In genomic region chr20:48126227-48126740, GRCh38 we compare ENCODE assay signal across 1 cellular context.
TF ChIP-seq lines count a peak whose summit lies in the region.

No MANE protein-coding gene starts in this region.

TF ChIP-seq in HepG2, 621 proteins besides CTCF, POLR2A, EP300 and RAD21 (continued from another document and continues in another):
- TF ChIP-seq, protein P1, sequence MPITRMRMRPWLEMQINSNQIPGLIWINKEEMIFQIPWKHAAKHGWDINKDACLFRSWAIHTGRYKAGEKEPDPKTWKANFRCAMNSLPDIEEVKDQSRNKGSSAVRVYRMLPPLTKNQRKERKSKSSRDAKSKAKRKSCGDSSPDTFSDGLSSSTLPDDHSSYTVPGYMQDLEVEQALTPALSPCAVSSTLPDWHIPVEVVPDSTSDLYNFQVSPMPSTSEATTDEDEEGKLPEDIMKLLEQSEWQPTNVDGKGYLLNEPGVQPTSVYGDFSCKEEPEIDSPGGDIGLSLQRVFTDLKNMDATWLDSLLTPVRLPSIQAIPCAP (CRISPR knock-in tag; IDR thresholded peaks at IDR 0.05; ENCODE audit: low read depth) = no peak
- no peak for TF ChIP-seq ZKSCAN5 (CRISPR knock-in tag; IDR thresholded peaks at IDR 0.05)
- TF ChIP-seq ZNF280B (CRISPR knock-in tag; IDR thresholded peaks at IDR 0.05; ENCODE audit: borderline replicate concordance) = no peak
- peak; percentile 46; the same call in 1 of the 2 replicates for TF ChIP-seq ZNF501 (CRISPR knock-in tag; IDR thresholded peaks at IDR 0.05)
- TF ChIP-seq ZSCAN25 (CRISPR knock-in tag; IDR thresholded peaks at IDR 0.05) = no peak
- no peak for TF ChIP-seq SMAD3 (CRISPR knock-in tag; IDR thresholded peaks at IDR 0.05)
- no peak for TF ChIP-seq ZNF773 (CRISPR knock-in tag; IDR thresholded peaks at IDR 0.05; ENCODE audit: borderline replicate concordance)
- TF ChIP-seq KMT2A (CRISPR knock-in tag; IDR thresholded peaks at IDR 0.05) = no peak
- TF ChIP-seq, protein P2, sequence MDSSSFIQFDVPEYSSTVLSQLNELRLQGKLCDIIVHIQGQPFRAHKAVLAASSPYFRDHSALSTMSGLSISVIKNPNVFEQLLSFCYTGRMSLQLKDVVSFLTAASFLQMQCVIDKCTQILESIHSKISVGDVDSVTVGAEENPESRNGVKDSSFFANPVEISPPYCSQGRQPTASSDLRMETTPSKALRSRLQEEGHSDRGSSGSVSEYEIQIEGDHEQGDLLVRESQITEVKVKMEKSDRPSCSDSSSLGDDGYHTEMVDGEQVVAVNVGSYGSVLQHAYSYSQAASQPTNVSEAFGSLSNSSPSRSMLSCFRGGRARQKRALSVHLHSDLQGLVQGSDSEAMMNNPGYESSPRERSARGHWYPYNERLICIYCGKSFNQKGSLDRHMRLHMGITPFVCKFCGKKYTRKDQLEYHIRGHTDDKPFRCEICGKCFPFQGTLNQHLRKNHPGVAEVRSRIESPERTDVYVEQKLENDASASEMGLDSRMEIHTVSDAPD (CRISPR knock-in tag; IDR thresholded peaks at IDR 0.05) = no peak
- TF ChIP-seq MTA1 (CRISPR knock-in tag; IDR thresholded peaks at IDR 0.05; ENCODE audit: borderline replicate concordance) = peak; percentile 75
- TF ChIP-seq MED8 (CRISPR knock-in tag; IDR thresholded peaks at IDR 0.05; ENCODE audit: insufficient replicate concordance) = no peak
- TF ChIP-seq THAP8 (CRISPR knock-in tag; IDR thresholded peaks at IDR 0.05; ENCODE audit: borderline replicate concordance) = no peak
- no peak for TF ChIP-seq ZNF703 (CRISPR knock-in tag; IDR thresholded peaks at IDR 0.05; ENCODE audit: borderline replicate concordance)
- TF ChIP-seq, protein P3, sequence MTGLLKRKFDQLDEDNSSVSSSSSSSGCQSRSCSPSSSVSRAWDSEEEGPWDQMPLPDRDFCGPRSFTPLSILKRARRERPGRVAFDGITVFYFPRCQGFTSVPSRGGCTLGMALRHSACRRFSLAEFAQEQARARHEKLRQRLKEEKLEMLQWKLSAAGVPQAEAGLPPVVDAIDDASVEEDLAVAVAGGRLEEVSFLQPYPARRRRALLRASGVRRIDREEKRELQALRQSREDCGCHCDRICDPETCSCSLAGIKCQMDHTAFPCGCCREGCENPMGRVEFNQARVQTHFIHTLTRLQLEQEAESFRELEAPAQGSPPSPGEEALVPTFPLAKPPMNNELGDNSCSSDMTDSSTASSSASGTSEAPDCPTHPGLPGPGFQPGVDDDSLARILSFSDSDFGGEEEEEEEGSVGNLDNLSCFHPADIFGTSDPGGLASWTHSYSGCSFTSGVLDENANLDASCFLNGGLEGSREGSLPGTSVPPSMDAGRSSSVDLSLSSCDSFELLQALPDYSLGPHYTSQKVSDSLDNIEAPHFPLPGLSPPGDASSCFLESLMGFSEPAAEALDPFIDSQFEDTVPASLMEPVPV (CRISPR knock-in tag; IDR thresholded peaks at IDR 0.05) = no peak
- TF ChIP-seq ZNF563 (CRISPR knock-in tag; IDR thresholded peaks at IDR 0.05) = peak; percentile 40; the same call in 1 of the 2 replicates
- peak; percentile 86 for TF ChIP-seq ETV5 (CRISPR knock-in tag; IDR thresholded peaks at IDR 0.05; ENCODE audit: borderline replicate concordance)
- TF ChIP-seq NFRKB (IDR thresholded peaks at IDR 0.05) = no peak
- no peak for TF ChIP-seq SMYD3 (CRISPR knock-in tag; IDR thresholded peaks at IDR 0.05)
- no peak for TF ChIP-seq ZBTB40 (IDR thresholded peaks at IDR 0.05)
- TF ChIP-seq ZBTB40 (CRISPR knock-in tag; IDR thresholded peaks at IDR 0.05) = no peak
- no peak for TF ChIP-seq MXD1 (CRISPR knock-in tag; IDR thresholded peaks at IDR 0.05)
- TF ChIP-seq FOXJ3 (CRISPR knock-in tag; IDR thresholded peaks at IDR 0.05; ENCODE audit: borderline replicate concordance) = no peak
- peak; percentile 29; the same call in 1 of the 2 replicates for TF ChIP-seq SNAPC5 (CRISPR knock-in tag; IDR thresholded peaks at IDR 0.05; ENCODE audit: borderline replicate concordance)
- TF ChIP-seq FLYWCH1 (CRISPR knock-in tag; IDR thresholded peaks at IDR 0.05) = no peak
- TF ChIP-seq ZBTB33 (CRISPR knock-in tag; IDR thresholded peaks at IDR 0.05) = no peak
- TF ChIP-seq, protein P4, sequence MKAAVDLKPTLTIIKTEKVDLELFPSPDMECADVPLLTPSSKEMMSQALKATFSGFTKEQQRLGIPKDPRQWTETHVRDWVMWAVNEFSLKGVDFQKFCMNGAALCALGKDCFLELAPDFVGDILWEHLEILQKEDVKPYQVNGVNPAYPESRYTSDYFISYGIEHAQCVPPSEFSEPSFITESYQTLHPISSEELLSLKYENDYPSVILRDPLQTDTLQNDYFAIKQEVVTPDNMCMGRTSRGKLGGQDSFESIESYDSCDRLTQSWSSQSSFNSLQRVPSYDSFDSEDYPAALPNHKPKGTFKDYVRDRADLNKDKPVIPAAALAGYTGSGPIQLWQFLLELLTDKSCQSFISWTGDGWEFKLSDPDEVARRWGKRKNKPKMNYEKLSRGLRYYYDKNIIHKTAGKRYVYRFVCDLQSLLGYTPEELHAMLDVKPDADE (CRISPR knock-in tag; IDR thresholded peaks at IDR 0.05) = no peak
- TF ChIP-seq HNRNPLL (IDR thresholded peaks at IDR 0.05; ENCODE audit: low read depth, low read length, poor library complexity, severe bottlenecking) = no peak
- no peak for TF ChIP-seq MLX (CRISPR knock-in tag; IDR thresholded peaks at IDR 0.05)
- TF ChIP-seq GTF3A (CRISPR knock-in tag; conservative IDR thresholded peaks at IDR 0.05) = no peak
- no peak for TF ChIP-seq ZNF572 (CRISPR knock-in tag; IDR thresholded peaks at IDR 0.05)
- TF ChIP-seq PCBP2 (optimal IDR thresholded peaks at IDR 0.05; ENCODE audit: low read depth, low read length, poor library complexity, severe bottlenecking) = no peak
- TF ChIP-seq SATB2 (CRISPR knock-in tag; IDR thresholded peaks at IDR 0.05) = no peak
- no peak for TF ChIP-seq JARID2 (CRISPR knock-in tag; IDR thresholded peaks at IDR 0.05; ENCODE audit: insufficient replicate concordance)
- TF ChIP-seq MZF1 (CRISPR knock-in tag; IDR thresholded peaks at IDR 0.05; ENCODE audit: borderline replicate concordance) = no peak
- TF ChIP-seq ARNT2 (CRISPR knock-in tag; IDR thresholded peaks at IDR 0.05; ENCODE audit: low read depth) = no peak
